In genomic region chr6:30238178-30238795, GRCh38 we compare ENCODE assay signal across 8 cellular contexts. TPM values are rescaled to one million over a fixed set of nuclear protein-coding genes. Genes with fewer than 3 reads are reported as not detected.
DNase-seq lines count a peak whose midpoint lies in the region; ATAC-seq, FAIRE-seq and TF ChIP-seq lines count a peak whose summit lies in the region.

No MANE protein-coding gene starts in this region.

- CTCF ChIA-PET in BJ (lab: Yijun Ruan, JAX) = interaction anchor here (0.6 to 3.2 kb wide), 12 partner anchors 9 to 162 kb away, joined by 3 to 17 read pairs (median 4); no protein-coding TSS in a partner anchor

- FAIRE-seq in GM12891 (lab: Jason Lieb, UNC) = peak; percentile 82
- no peak for FAIRE-seq in pancreas (lab: Jason Lieb, UNC)
- FAIRE-seq in GM19239 (lab: Jason Lieb, UNC) = no peak

- no peaks in the 10 kb centered on the region; the same call in 1 of the 2 replicates for H3K27me3 ChIP-seq in BJ (ENCODE audit: control insufficient read depth, insufficient read depth, low read length)
- no peaks in the 10 kb centered on the region for H3K27me3 ChIP-seq in pancreas
- no peaks in the 10 kb centered on the region for H3K27me3 ChIP-seq in dorsolateral prefrontal cortex

- H3K27ac Mint-ChIP-seq in T-helper 17 cell = no peak overlapping the region

- no peaks in the 10 kb centered on the region for H3K9me3 ChIP-seq in T-helper 17 cell (ENCODE audit: control insufficient read depth, low read length, poor library complexity, severe bottlenecking)
- no peaks in the 10 kb centered on the region for H3K9me3 ChIP-seq in pancreas

- no peaks in the 10 kb centered on the region for H3K36me3 ChIP-seq in BJ (ENCODE audit: control insufficient read depth, insufficient read depth, low read length)
- H3K36me3 ChIP-seq in pancreas = no peaks in the 10 kb centered on the region

- peak; percentile 48 for TF ChIP-seq CTCF in BJ (IDR thresholded peaks at IDR 0.05; ENCODE audit: insufficient read depth, low read depth, low read length)
- TF ChIP-seq CTCF in pancreas (IDR thresholded peaks at IDR 0.05) = no peak
- TF ChIP-seq CTCF in dorsolateral prefrontal cortex (IDR thresholded peaks at IDR 0.05 in 54 of 56, conservative IDR thresholded peaks at IDR 0.05 in 2 of 56; ENCODE audit: low read depth in 1 of 56, partially characterized antibody in 56 of 56) = peak in 27 of 56 donors; percentile 9 to 44 (median 21)

- intact Hi-C loops in pancreas (cut with DNase I) (no loop called here), dorsolateral prefrontal cortex (cut with DNase I) (no loop called here)

- POLR2A ChIA-PET in BJ (lab: Charles Lee) = no interaction called here

- peaks cover 9% of the 10 kb centered on the region for H3K4me1 Mint-ChIP-seq in T-helper 17 cell

- no peak overlapping the region for H3K4me3 ChIP-seq in BJ (ENCODE audit: low read depth, low read length)
- H3K4me3 ChIP-seq in pancreas = no peak overlapping the region
- H3K4me3 ChIP-seq in dorsolateral prefrontal cortex = no peak overlapping the region

- H3K27me3 Mint-ChIP-seq in T-helper 17 cell = peaks cover 52% of the 10 kb centered on the region

- H3K27ac ChIP-seq in pancreas (no peak overlapping the region), dorsolateral prefrontal cortex (no peak overlapping the region)

- peaks cover 7% of the 10 kb centered on the region for H3K36me3 Mint-ChIP-seq in T-helper 17 cell (ENCODE audit: low read depth)

- TF ChIP-seq POLR2A in GM12891 (IDR thresholded peaks at IDR 0.05; ENCODE audit: low read depth, low read length) = no peak

- WGBS in pancreas, 2 donors = 68 to 69% methylated on average over 6 of the region's 6 CpGs

- H3K4me3 Mint-ChIP-seq in T-helper 17 cell = no peak overlapping the region

- peak; percentile 61 for ATAC-seq in T-helper 17 cell
- no peak for ATAC-seq in pancreas
- no peak for ATAC-seq in GM21526 (IDR thresholded peaks at IDR 0.05; ENCODE audit: low FRiP score, unreplicated experiment)

- H3K4me1 ChIP-seq in pancreas = no peaks in the 10 kb centered on the region

- no peak for DNase-seq in BJ (ENCODE audit: low read depth)
- peak; percentile 36 for DNase-seq in GM12891 (ENCODE audit: insufficient read length, low spot score)
- DNase-seq in T-helper 17 cell = no peak
- DNase-seq in kidney glomerular epithelial cell (lab: John Stamatoyannopoulos, UW) = peak; percentile 0
- DNase-seq in pancreas = no peak
- DNase-seq in GM19239 (ENCODE audit: insufficient read length, low spot score) = no peak
- DNase-seq in dorsolateral prefrontal cortex = no peak

TF ChIP-seq in GM12891, 5 proteins besides CTCF, POLR2A, EP300 and RAD21:
- no peak for TF ChIP-seq SPI1 (IDR thresholded peaks at IDR 0.05; ENCODE audit: low read depth, low read length)
- TF ChIP-seq POU2F2 (IDR thresholded peaks at IDR 0.05; ENCODE audit: low read depth, low read length) = no peak
- no peak for TF ChIP-seq TAF1 (IDR thresholded peaks at IDR 0.05; ENCODE audit: low read depth, low read length)
- TF ChIP-seq PAX5 (IDR thresholded peaks at IDR 0.05; ENCODE audit: insufficient read depth, low read length, severe bottlenecking) = no peak
- no peak for TF ChIP-seq POLR2AphosphoS5 (IDR thresholded peaks at IDR 0.05; ENCODE audit: low read depth, low read length)
TF ChIP-seq in GM12891: peak in this region for 0.

RNA-seq across cellular contexts. Expression of gene TRIM26, which starts 25.1 kb away (rescaled TPM):
- 31.8 and 41.8 TPM in 2 replicates for polyA plus RNA-seq in BJ (2011; rRNA removed)
- 23.9 and 29.8 TPM in 2 replicates for polyA minus RNA-seq in BJ (2011; rRNA and poly(A)+ RNA removed)
- 42.8 TPM for polyA plus RNA-seq in GM12891 (2012; ENCODE audit: low read depth, missing spikeins)
- total RNA-seq in T-helper 17 cell = 10 to 100 TPM; 51.2 to 63.1 TPM
- total RNA-seq in pancreas = 10 to 100 TPM; 12.1 to 25.3 (median 18.7) TPM
- polyA plus RNA-seq in pancreas = 10 to 100 TPM; 24.6 to 25.8 TPM
- 10 to 100 TPM; 22.4 to 51.1 (median 31.6) TPM for total RNA-seq in dorsolateral prefrontal cortex

Comparison
In these comparisons a context has a peak if more than half of its experiments do, and no peak if none do; other contexts are left out.
1. DNase-seq: peak in GM12891 (single experiment) and kidney glomerular epithelial cell (single experiment); none in BJ (single experiment), T-helper 17 cell (0 of 3), pancreas (0 of 6), GM19239 (single experiment) and dorsolateral prefrontal cortex (0 of 10).